ENCODE assay signal across 8 cellular contexts in genomic region chr15:38072007-38072506, GRCh38.
DNase-seq lines count a peak whose midpoint lies in the region; ATAC-seq and TF ChIP-seq lines count a peak whose summit lies in the region.

No MANE protein-coding gene starts in this region.

- H3F3A ChIP-seq in PC-3 (ENCODE audit: low read length, unreplicated experiment) = no peaks in the 10 kb centered on the region

- H3K23ac ChIP-seq in neuronal stem cell (ENCODE audit: low read depth, low read length, poor library complexity) = no peak overlapping the region

- H3K4ac ChIP-seq in neuronal stem cell (ENCODE audit: low read length) = no peak overlapping the region

- no peaks in the 10 kb centered on the region for H3K36me3 ChIP-seq in PC-3 (ENCODE audit: low read depth, low read length)
- H3K36me3 ChIP-seq in neuronal stem cell (replicated peaks in 1 of 2; ENCODE audit: control insufficient read depth in 2 of 2, insufficient read depth in 2 of 2, low read length in 2 of 2) = no peaks in the 10 kb centered on the region

- TF ChIP-seq CTCF in PC-3 (conservative IDR thresholded peaks at IDR 0.05; ENCODE audit: low read depth, low read length) = no peak

- H3K4me2 ChIP-seq in PC-3 (ENCODE audit: low read length) (peak overlapping the region; percentile 90), neuronal stem cell (ENCODE audit: insufficient read depth, low read length, poor library complexity, severe bottlenecking) (peak overlapping the region; percentile 63)

- H4K20me1 ChIP-seq in PC-3 (ENCODE audit: low read length) = no peaks in the 10 kb centered on the region

- POLR2A ChIA-PET in PC-3 (lab: Charles Lee; ENCODE audit: unreplicated experiment) = interaction anchor here (0.6 to 0.7 kb wide), 3 partner anchors 13 to 220 kb away, joined by 3 to 8 read pairs (median 4); no protein-coding TSS in a partner anchor

- intact Hi-C loops in PC-3 (cut with micrococcal nuclease) = loop anchor here (1.0 to 5.0 kb wide), 3 partner anchors 179 to 340 kb away; no protein-coding TSS in a partner anchor

- H3K27ac ChIP-seq in PC-3 (ENCODE audit: low read length) (peak overlapping the region; percentile 91), epithelial cell of prostate (peak overlapping the region; percentile 79), neuronal stem cell (replicated peaks; ENCODE audit: low read length) (peak overlapping the region; percentile 96)

- H4K8ac ChIP-seq in neuronal stem cell (ENCODE audit: low read depth, low read length) = no peak overlapping the region

- H4K91ac ChIP-seq in neuronal stem cell (ENCODE audit: low read depth, low read length, poor library complexity) = no peak overlapping the region

- no peak overlapping the region for H2BK120ac ChIP-seq in neuronal stem cell (ENCODE audit: low read depth, low read length)

- no peak overlapping the region for H2BK12ac ChIP-seq in neuronal stem cell (ENCODE audit: low read length)

- peak; percentile 33 for DNase-seq in stimulated activated CD4-positive, alpha-beta T cell treated with anti-CD3 and anti-CD28 coated beads, Interleukin-15, amount 100 ng/mL, for 24 hours
- DNase-seq in stimulated activated CD4-positive, alpha-beta T cell treated with anti-CD3 and anti-CD28 coated beads, Interleukin-4, amount 100 ng/mL, for 24 hours = no peak
- DNase-seq in PC-3 (no peak), epithelial cell of prostate (ENCODE audit: low read depth, low spot score) (no peak), neuronal stem cell (ENCODE audit: low spot score) (no peak), Kasumi-1 (lab: John Stamatoyannopoulos, UW) (no peak), GM19240 (ENCODE audit: insufficient read length, low spot score) (no peak), NCI-H2081 (lab: John Stamatoyannopoulos, UW) (no peak)

- CTCF ChIA-PET in PC-3 (lab: Charles Lee) = interaction anchor here (1.1 kb wide), 1 partner anchor 180 kb away, joined by 6 read pairs; no protein-coding TSS in a partner anchor

- H2BK5ac ChIP-seq in neuronal stem cell (ENCODE audit: low read length) = no peak overlapping the region

- H2AFZ ChIP-seq in PC-3 (ENCODE audit: low read length) = peak overlapping the region; percentile 94
- H2AFZ ChIP-seq in neuronal stem cell (ENCODE audit: low read length) = peak overlapping the region; percentile 70

- no peak for ATAC-seq in PC-3

- no TSS peak for BruUV-seq in PC-3 (replicated peaks; lab: Mats Ljungman, UMichigan)

- no CpG with 5 or more reads among the region's 11 CpGs for whole genome bisulfite sequencing in neuronal stem cell (ENCODE audit: extremely low coverage in 2 of 2, insufficient read length in 2 of 2, insufficient replicate concordance in 1 of 2), 2 donors

- peak overlapping the region; percentile 68 for H3K4me3 ChIP-seq in PC-3 (ENCODE audit: low read length)
- peak overlapping the region in 1 of 2 donors; percentile 48 for H3K4me3 ChIP-seq in neuronal stem cell (ENCODE audit: low read length in 2 of 2)

- H2BK15ac ChIP-seq in neuronal stem cell (ENCODE audit: low read length) = no peak overlapping the region

- H3K79me2 ChIP-seq in PC-3 (ENCODE audit: low read length) = no peaks in the 10 kb centered on the region

- peak overlapping the region; percentile 73 for H3K18ac ChIP-seq in neuronal stem cell (ENCODE audit: low read length)

- H3K9me3 ChIP-seq in PC-3 (ENCODE audit: low read length) = no peaks in the 10 kb centered on the region
- H3K9me3 ChIP-seq in neuronal stem cell (replicated peaks in 1 of 2; ENCODE audit: control insufficient read depth in 2 of 2, insufficient read depth in 1 of 2, low read depth in 1 of 2, low read length in 2 of 2) = no peaks in the 10 kb centered on the region

- H3K4me1 ChIP-seq in PC-3 (ENCODE audit: insufficient read depth, low read length) (peaks cover 65% of the 10 kb centered on the region), neuronal stem cell (ENCODE audit: control insufficient read depth in 2 of 2, insufficient read depth in 1 of 2, low read depth in 1 of 2, low read length in 2 of 2) (peaks cover 20 to 63% of the 10 kb centered on the region in 2 donors)

- no peak overlapping the region for H2AK5ac ChIP-seq in neuronal stem cell (ENCODE audit: low read depth, low read length)

- H3K9ac ChIP-seq in PC-3 (ENCODE audit: low read length) (peak overlapping the region; percentile 88), neuronal stem cell (ENCODE audit: low read depth, low read length, poor library complexity) (no peak overlapping the region)

- no peaks in the 10 kb centered on the region for H3K27me3 ChIP-seq in PC-3 (ENCODE audit: low read length)
- no peaks in the 10 kb centered on the region for H3K27me3 ChIP-seq in neuronal stem cell (ENCODE audit: control insufficient read depth in 3 of 3, insufficient read depth in 3 of 3, low read depth in 1 of 3, low read length in 3 of 3)

- no peak overlapping the region for H3K14ac ChIP-seq in neuronal stem cell (ENCODE audit: low read length)

- H3K79me1 ChIP-seq in neuronal stem cell (ENCODE audit: low read depth, low read length) = no peaks in the 10 kb centered on the region

- no peaks in the 10 kb centered on the region for H3K9me2 ChIP-seq in PC-3 (replicated peaks; ENCODE audit: low read length)
